8 cellular contexts compared by ENCODE assay signal in genomic region chr15:67835349-67836133, GRCh38. TPM values are rescaled to one million over a fixed set of nuclear protein-coding genes. Genes with fewer than 3 reads are reported as not detected.
A peak's percentile ranks its signal among the peaks of the same experiment; 100 is the strongest.
DNase-seq lines count a peak whose midpoint lies in the region; ATAC-seq and TF ChIP-seq lines count a peak whose summit lies in the region.

No MANE protein-coding gene starts in this region.

- no peak for TF ChIP-seq CTCF in brain (conservative IDR thresholded peaks at IDR 0.05)

- H3K9me3 Mint-ChIP-seq in brain, result peaks cover 0 to 9% (median 3%) of the 10 kb centered on the region in 5 experiments

- peaks cover 4% of the 10 kb centered on the region for H3K36me3 Mint-ChIP-seq in brain

- peaks cover 89% of the 10 kb centered on the region for H3K27me3 Mint-ChIP-seq in brain

- H3K36me3 ChIP-seq in mesodermal cell (ENCODE audit: control insufficient read depth, insufficient read depth, low read length), result no peaks in the 10 kb centered on the region

- no peaks in the 10 kb centered on the region for H3K9me3 ChIP-seq in mesodermal cell (ENCODE audit: control insufficient read depth, low read length)

- H3K4me1 Mint-ChIP-seq in brain, result peaks cover 60% of the 10 kb centered on the region

- H3K4me1 ChIP-seq in mesodermal cell (ENCODE audit: control insufficient read depth, insufficient read depth, low read length, poor library complexity, severe bottlenecking), result peaks cover 12% of the 10 kb centered on the region

- peak; percentile 13 for DNase-seq in stimulated activated CD4-positive, alpha-beta T cell treated with anti-CD3 and anti-CD28 coated beads, Interleukin-4, amount 100 ng/mL, for 1 hour
- no peak for DNase-seq in stimulated activated CD4-positive, alpha-beta T cell treated with anti-CD3 and anti-CD28 coated beads, Interleukin-1b, Interleukin-23, amount 100 ng/mL, for 48 hours
- no peak for DNase-seq in SW480 (ENCODE audit: low spot score)
- no peak for DNase-seq in NCI-H2227 treated with DMSO at 0.1 percent for 48 hours (lab: John Stamatoyannopoulos, UW)

- H3K27ac ChIP-seq in mesodermal cell (ENCODE audit: low read depth, low read length, severe bottlenecking), result no peak overlapping the region

- WGBS in mesodermal cell (ENCODE audit: insufficient coverage in 2 of 2), 2 experiments, result 3 to 5% methylated on average over 46 to 52 of the region's 57 CpGs

- no peak overlapping the region for H3K27ac Mint-ChIP-seq in brain

- ATAC-seq in GM21825 (IDR thresholded peaks at IDR 0.05; ENCODE audit: unreplicated experiment) (no peak), HG02840 (IDR thresholded peaks at IDR 0.05; ENCODE audit: low FRiP score, unreplicated experiment) (no peak)

- peak overlapping the region; percentile 28 for H3K4me3 ChIP-seq in mesodermal cell (ENCODE audit: extremely low read depth, insufficient read depth, low read length, poor library complexity, severe bottlenecking)

- H3K4me3 Mint-ChIP-seq in brain, result peak overlapping the region; percentile 69 to 80 (median 78)

RNA-seq across cellular contexts. Expression of gene RNU6-1, which starts 4.3 kb away (rescaled TPM):
- polyA plus RNA-seq in brain (ENCODE audit: insufficient read depth, low read depth, low replicate concordance), result not detected
- under 0.01 TPM for polyA plus RNA-seq in mesodermal cell (2013, experiment 1 of 2)
- under 0.01 TPM for polyA plus RNA-seq in mesodermal cell (2013, experiment 2 of 2)

RNA-seq across cellular contexts. Expression of gene SKOR1, which starts 10.2 kb away (rescaled TPM):
- polyA plus RNA-seq in brain (ENCODE audit: insufficient read depth, low read depth, low replicate concordance), result 0.49 TPM
- 0.26 TPM for polyA plus RNA-seq in mesodermal cell (2013, experiment 1 of 2)
- polyA plus RNA-seq in mesodermal cell (2013, experiment 2 of 2), result 0.20 TPM
